8 cellular contexts compared by ENCODE assay signal in genomic region chr18:5868218-5868904, GRCh38. TPM values are rescaled to one million over a fixed set of nuclear protein-coding genes. Genes with fewer than 3 reads are reported as not detected.
DNase-seq lines count a peak whose midpoint lies in the region; ATAC-seq lines count a peak whose summit lies in the region.

No MANE protein-coding gene starts in this region.

- no peaks in the 10 kb centered on the region for H3K27me3 Mint-ChIP-seq in activated CD4-positive, alpha-beta memory T cell treated with anti-CD3 and anti-CD28 coated beads for 36 hours

- ATAC-seq in GM18858 (IDR thresholded peaks at IDR 0.05; ENCODE audit: unreplicated experiment): peak; percentile 88
- ATAC-seq in HG03103 (IDR thresholded peaks at IDR 0.05; ENCODE audit: low read depth, unreplicated experiment): peak; percentile 97
- ATAC-seq in GM18873 (IDR thresholded peaks at IDR 0.05; ENCODE audit: low FRiP score, unreplicated experiment): no peak

- intact Hi-C loops in activated CD4-positive, alpha-beta memory T cell treated with anti-CD3 and anti-CD28 coated beads for 36 hours (cut with micrococcal nuclease): no loop called here

- DNase-seq in COLO829 (ENCODE audit: low spot score): peak; percentile 64
- DNase-seq in NCI-H2196 (lab: John Stamatoyannopoulos, UW; ENCODE audit: unreplicated experiment): peak; percentile 85
- DNase-seq in activated CD4-positive, alpha-beta memory T cell treated with anti-CD3 and anti-CD28 coated beads for 36 hours: peak; percentile 40
- DNase-seq in glomerular endothelial cell (ENCODE audit: extremely low read depth, low read depth, low spot score): peak; percentile 80
- DNase-seq in pons (ENCODE audit: low spot score): peak; percentile 87

- no peaks in the 10 kb centered on the region for H3K36me3 Mint-ChIP-seq in activated CD4-positive, alpha-beta memory T cell treated with anti-CD3 and anti-CD28 coated beads for 36 hours

- peaks cover 1% of the 10 kb centered on the region for H3K9me3 Mint-ChIP-seq in activated CD4-positive, alpha-beta memory T cell treated with anti-CD3 and anti-CD28 coated beads for 36 hours

- H3K4me3 Mint-ChIP-seq in activated CD4-positive, alpha-beta memory T cell treated with anti-CD3 and anti-CD28 coated beads for 36 hours: no peak overlapping the region

- no peaks in the 10 kb centered on the region for H3K4me1 Mint-ChIP-seq in activated CD4-positive, alpha-beta memory T cell treated with anti-CD3 and anti-CD28 coated beads for 36 hours (ENCODE audit: low read depth)

- H3K27ac Mint-ChIP-seq in activated CD4-positive, alpha-beta memory T cell treated with anti-CD3 and anti-CD28 coated beads for 36 hours: no peak overlapping the region

- POLR2A ChIA-PET in activated CD4-positive, alpha-beta memory T cell treated with anti-CD3 and anti-CD28 coated beads for 36 hours (lab: Charles Lee): no interaction called here

- CTCF ChIA-PET in activated CD4-positive, alpha-beta memory T cell treated with anti-CD3 and anti-CD28 coated beads for 36 hours (lab: Charles Lee): interaction anchor here (1.3 kb wide), 1 partner anchor 22 kb away, joined by 4 read pairs; no protein-coding TSS in a partner anchor

RNA-seq across cellular contexts. Expression of gene TMEM200C, which starts 27.0 kb away (rescaled TPM):
- total RNA-seq in activated CD4-positive, alpha-beta memory T cell treated with anti-CD3 and anti-CD28 coated beads for 36 hours: not detected
- 0.29 and 0.58 TPM in 2 replicates for total RNA-seq in glomerular endothelial cell
